ENCODE assay signal across 20 cellular contexts in genomic region chr15:70059476-70060213, GRCh38. TPM values are rescaled to one million over a fixed set of nuclear protein-coding genes. Genes with fewer than 3 reads are reported as not detected.
DNase-seq lines count a peak whose midpoint lies in the region; ATAC-seq, FAIRE-seq and TF ChIP-seq lines count a peak whose summit lies in the region.
"Had no signal": no experiment of that assay in that cellular context is flagged by ENCODE, and none has a peak within 500 bp of the region (broad histone marks: within the 10 kb centered on the region; RNA-seq: fewer than 3 reads in every experiment).

No MANE protein-coding gene starts in this region.

- dilution Hi-C loops in IMR-90 (cut with HindIII; ENCODE audit: low sequenced_read_pairs, unreplicated experiment) = no loop called here

- no peak overlapping the region for H4K91ac ChIP-seq in IMR-90 (ENCODE audit: insufficient read depth, low read depth, low read length)

- no peak for FAIRE-seq in H54 (lab: Jason Lieb, UNC)
- FAIRE-seq: A204.1, GM12891 had no signal

- in situ Hi-C loops in IMR-90 (cut with MboI; ENCODE audit: low sequenced_read_pairs) = no loop called here

- no peak overlapping the region for H3K14ac ChIP-seq in IMR-90 (replicated peaks; ENCODE audit: low read depth, low read length)

- H3K4me1 ChIP-seq in IMR-90 (ENCODE audit: control insufficient read depth, insufficient read depth, low read length) (peaks cover 11% of the 10 kb centered on the region; the same call in 1 of the 2 replicates), spleen (peaks cover 0 to 13% (median 0%) of the 10 kb centered on the region in 6 donors)

- no peaks in the 10 kb centered on the region for H3K4me1 Mint-ChIP-seq in activated T-cell treated with anti-CD3 and anti-CD28 coated beads, Interleukin-2, amount 50 U/mL, for 4 hours (ENCODE audit: low read depth)
- H3K4me1 Mint-ChIP-seq in effector memory CD8-positive, alpha-beta T cell (ENCODE audit: low read depth in 2 of 2) = peaks cover 1 to 11% of the 10 kb centered on the region in 2 donors
- H3K4me1 Mint-ChIP-seq: immature natural killer cell had no signal

- H2AK5ac ChIP-seq in IMR-90 (ENCODE audit: low read depth, low read length) = no peak overlapping the region

- no peaks in the 10 kb centered on the region for H3K27me3 ChIP-seq in IMR-90 (ENCODE audit: control insufficient read depth, insufficient read depth, low read length)
- no peaks in the 10 kb centered on the region for H3K27me3 ChIP-seq in spleen (replicated peaks in 1 of 7)

- no peak overlapping the region for H3K9ac ChIP-seq in IMR-90 (ENCODE audit: low read depth, low read length)

- ATAC-seq in activated T-cell treated with anti-CD3 and anti-CD28 coated beads, Interleukin-2, amount 50 U/mL, for 4 hours = no peak
- no peak for ATAC-seq in IMR-90 (ENCODE audit: low read depth)
- no peak for ATAC-seq in effector memory CD8-positive, alpha-beta T cell (replicated peaks)
- ATAC-seq: left ventricle myocardium superior had no signal

- no peak overlapping the region for H3K56ac ChIP-seq in IMR-90 (ENCODE audit: extremely low read depth, insufficient read depth, low read length)

- peaks cover 75% of the 10 kb centered on the region for H3K36me3 ChIP-seq in IMR-90 (ENCODE audit: control insufficient read depth, insufficient read depth, low read length)
- H3K36me3 ChIP-seq in spleen = peaks cover 9 to 100% (median 97%) of the 10 kb centered on the region in 6 donors

- WGBS in IMR-90 (ENCODE audit: extremely low coverage in 2 of 2, insufficient read length in 1 of 2), 2 experiments = 87% methylated on average over 6 of the region's 8 CpGs; no CpG with 5 or more reads in 1 of the 2 experiments
- 86 to 100% (median 94%) methylated on average over 8 of the region's 8 CpGs for WGBS in spleen, 5 donors

- TF ChIP-seq POLR2A in IMR-90 (IDR thresholded peaks at IDR 0.05; ENCODE audit: low read depth, low read length) = no peak
- no peak for TF ChIP-seq POLR2A in spleen (IDR thresholded peaks at IDR 0.05)
- no peak for TF ChIP-seq POLR2A in H54 (IDR thresholded peaks at IDR 0.05; ENCODE audit: low read depth, low read length)

- no peaks in the 10 kb centered on the region for H3K9me3 Mint-ChIP-seq in activated T-cell treated with anti-CD3 and anti-CD28 coated beads, Interleukin-2, amount 50 U/mL, for 4 hours
- no peaks in the 10 kb centered on the region for H3K9me3 Mint-ChIP-seq in effector memory CD8-positive, alpha-beta T cell
- H3K9me3 Mint-ChIP-seq: immature natural killer cell had no signal

- intact Hi-C loops in IMR-90 (cut with micrococcal nuclease) (no loop called here), spleen (cut with DNase I; ENCODE audit: low total_unique reads) (no loop called here)

- H3K27ac ChIP-seq in IMR-90 (ENCODE audit: insufficient read depth, low read length) (no peak overlapping the region), spleen (peak overlapping the region in 1 of 8 donors; percentile 22)
- H3K27ac ChIP-seq: prostate gland had no signal

- no peak overlapping the region for H2BK5ac ChIP-seq in IMR-90 (ENCODE audit: low read depth, low read length, poor library complexity, severe bottlenecking)

- DNase-seq in activated T-cell treated with anti-CD3 and anti-CD28 coated beads, Interleukin-2, amount 50 U/mL, for 1 hour = peak; percentile 6
- no peak for DNase-seq in activated T-cell treated with anti-CD3 and anti-CD28 coated beads, Interleukin-2, amount 50 U/mL, for 4 hours
- DNase-seq in IMR-90 = no peak
- no peak for DNase-seq in effector memory CD8-positive, alpha-beta T cell
- peak; percentile 59 for DNase-seq in spleen
- no peak for DNase-seq in H54 (ENCODE audit: insufficient read length, low spot score)
- no peak for DNase-seq in activated gamma-delta T cell treated with Interleukin-2 at 50 U/mL for 16 hours
- no peak for DNase-seq in medulla oblongata (ENCODE audit: extremely low spot score)
- DNase-seq: activated CD4-positive, alpha-beta T cell treated with anti-CD3 and anti-CD28 coated beads for 4 hours; foreskin fibroblast; immature natural killer cell; left ventricle myocardium superior; NCI-H1048; NCI-H2029; NCI-H226; NCI-H748 treated with DMSO at 0.1 percent for 48 hours; Right ventricle myocardium superior had no signal

- no peak overlapping the region for H3K4ac ChIP-seq in IMR-90 (ENCODE audit: low read depth, low read length)

- no peak for TF ChIP-seq RAD21 in IMR-90 (IDR thresholded peaks at IDR 0.05; ENCODE audit: low read length)

- peak overlapping the region; percentile 16 for H2AFZ ChIP-seq in IMR-90 (replicated peaks; ENCODE audit: low read length, poor library complexity)

- CTCF ChIA-PET in IMR-90 (lab: Yijun Ruan, JAX) = no interaction called here

- H3K27me3 Mint-ChIP-seq in activated T-cell treated with anti-CD3 and anti-CD28 coated beads, Interleukin-2, amount 50 U/mL, for 4 hours (ENCODE audit: low read depth) = no peaks in the 10 kb centered on the region
- no peaks in the 10 kb centered on the region for H3K27me3 Mint-ChIP-seq in effector memory CD8-positive, alpha-beta T cell

- no TSS peak for BruUV-seq in IMR-90 (replicated peaks; lab: Mats Ljungman, UMichigan)

- H2BK20ac ChIP-seq in IMR-90 (ENCODE audit: low read depth, low read length) = no peak overlapping the region

- POLR2A ChIA-PET in IMR-90 (lab: Charles Lee; ENCODE audit: unreplicated experiment) = no interaction called here

- H2BK120ac ChIP-seq in IMR-90 (ENCODE audit: low read depth, low read length) = no peak overlapping the region

- no peaks in the 10 kb centered on the region for H3K9me3 ChIP-seq in IMR-90 (ENCODE audit: control insufficient read depth, insufficient read depth, low read length)
- H3K9me3 ChIP-seq in spleen = no peaks in the 10 kb centered on the region
- H3K9me3 ChIP-seq: prostate gland had no signal

- H4K5ac ChIP-seq in IMR-90 (ENCODE audit: low read depth, low read length) = no peak overlapping the region

- no peak for TF ChIP-seq CTCF in IMR-90 (conservative IDR thresholded peaks at IDR 0.05; ENCODE audit: low read depth, low read length)
- TF ChIP-seq CTCF in spleen (IDR thresholded peaks at IDR 0.05 in 8 of 11, conservative IDR thresholded peaks at IDR 0.05 in 3 of 11) = no peak

- no peak overlapping the region for H3K4me3 ChIP-seq in IMR-90 (ENCODE audit: insufficient read depth, low read depth, low read length)
- H3K4me3 ChIP-seq in spleen = no peak overlapping the region
- H3K4me3 ChIP-seq: prostate gland had no signal

- no peak overlapping the region for H2AK9ac ChIP-seq in IMR-90 (replicated peaks; ENCODE audit: low read depth, low read length, poor library complexity)

- H3K79me1 ChIP-seq in IMR-90 (ENCODE audit: low read depth in 1 of 2, low read length in 2 of 2) = peaks cover 12 to 26% of the 10 kb centered on the region in 2 experiments

- H2BK15ac ChIP-seq in IMR-90 (ENCODE audit: low read depth, low read length) = no peak overlapping the region

- H4K20me1 ChIP-seq in IMR-90 (ENCODE audit: insufficient read depth, low read length) = peaks cover 47% of the 10 kb centered on the region

- H3K27ac Mint-ChIP-seq in effector memory CD8-positive, alpha-beta T cell = peak overlapping the region; percentile 53 to 72
- H3K27ac Mint-ChIP-seq: immature natural killer cell had no signal

- peaks cover 51% of the 10 kb centered on the region for H3K36me3 Mint-ChIP-seq in activated T-cell treated with anti-CD3 and anti-CD28 coated beads, Interleukin-2, amount 50 U/mL, for 4 hours (ENCODE audit: insufficient read depth)
- peaks cover 83% of the 10 kb centered on the region for H3K36me3 Mint-ChIP-seq in effector memory CD8-positive, alpha-beta T cell (ENCODE audit: insufficient read depth)

- no peak overlapping the region for H3K18ac ChIP-seq in IMR-90 (ENCODE audit: low read depth, low read length)

- no peak overlapping the region for H3K4me3 Mint-ChIP-seq in activated T-cell treated with anti-CD3 and anti-CD28 coated beads, Interleukin-2, amount 50 U/mL, for 4 hours
- H3K4me3 Mint-ChIP-seq in effector memory CD8-positive, alpha-beta T cell = no peak overlapping the region
- H3K4me3 Mint-ChIP-seq: immature natural killer cell had no signal

- H3K9me1 ChIP-seq in IMR-90 (ENCODE audit: insufficient read depth, low read length) = peaks cover 18% of the 10 kb centered on the region; the same call in 1 of the 2 replicates

- no peak overlapping the region for H4K8ac ChIP-seq in IMR-90 (ENCODE audit: low read depth in 2 of 2, low read length in 2 of 2)

- H3K4me2 ChIP-seq in IMR-90 (ENCODE audit: low read depth, low read length) = no peak overlapping the region

- H3K23ac ChIP-seq in IMR-90 (ENCODE audit: low read depth, low read length) = no peak overlapping the region

TF ChIP-seq in IMR-90, 13 proteins besides CTCF, POLR2A, EP300 and RAD21:
- TF ChIP-seq USF2 (IDR thresholded peaks at IDR 0.05; ENCODE audit: low read depth, low read length) (no peak), SMC3 (IDR thresholded peaks at IDR 0.05; ENCODE audit: low read depth, low read length) (no peak), RCOR1 (IDR thresholded peaks at IDR 0.05; ENCODE audit: insufficient replicate concordance, low read length) (no peak), BHLHE40 (IDR thresholded peaks at IDR 0.05; ENCODE audit: low read depth, low read length) (no peak), FOS (IDR thresholded peaks at IDR 0.05; ENCODE audit: low read depth, low read length) (no peak), RFX5 (IDR thresholded peaks at IDR 0.05; ENCODE audit: low read depth, low read length) (no peak), CEBPB (IDR thresholded peaks at IDR 0.05; ENCODE audit: low read depth, low read length) (no peak), MXI1 (IDR thresholded peaks at IDR 0.05; ENCODE audit: borderline replicate concordance, low read depth, low read length) (no peak), NFE2L2 (IDR thresholded peaks at IDR 0.05; ENCODE audit: low read depth, low read length) (no peak), CHD1 (IDR thresholded peaks at IDR 0.05; ENCODE audit: low read depth, low read length) (no peak)

RNA-seq across cellular contexts. Expression of gene TLE3, which starts 38.1 kb away (rescaled TPM):
- total RNA-seq in activated T-cell treated with anti-CD3 and anti-CD28 coated beads, Interleukin-2, amount 50 U/mL, for 4 hours = 100 to 1,000 TPM; 115 to 153 (median 139) TPM
- total RNA-seq in IMR-90 (2012; rRNA removed) = 5.6 and 6.5 TPM in 2 replicates
- polyA plus RNA-seq in IMR-90 (2012; rRNA removed) = 15.2 and 16.3 TPM in 2 replicates
- polyA plus RNA-seq in IMR-90 (2012; cell fraction: cytosol; rRNA removed) = 15.9 and 20.8 TPM in 2 replicates
- 43.1 and 63.1 TPM in 2 replicates for polyA plus RNA-seq in IMR-90 (2012; cell fraction: nucleus; rRNA removed; ENCODE audit: low replicate concordance)
- total RNA-seq in spleen = 100 to 1,000 TPM in 5 of 7 donors, 10 to 100 TPM in 2; 81.7 to 141 (median 121) TPM
- 10 to 100 TPM; 23.7 to 41.0 (median 29.2) TPM for polyA plus RNA-seq in spleen

Comparison
In these comparisons a context has a peak if more than half of its experiments do, and no peak if none do; other contexts are left out.
1. DNase-seq: peak in activated T-cell treated with anti-CD3 and anti-CD28 coated beads, Interleukin-2, amount 50 U/mL, for 1 hour (single experiment) and spleen (single experiment); none in activated T-cell treated with anti-CD3 and anti-CD28 coated beads, Interleukin-2, amount 50 U/mL, for 4 hours (single experiment), IMR-90 (single experiment), effector memory CD8-positive, alpha-beta T cell (0 of 3), H54 (single experiment), activated gamma-delta T cell treated with Interleukin-2 at 50 U/mL for 16 hours (single experiment) and medulla oblongata (single experiment).
2. RNA of gene TLE3, which starts 38.1 kb away (total RNA-seq): 115 to 153 TPM in activated T-cell treated with anti-CD3 and anti-CD28 coated beads, Interleukin-2, amount 50 U/mL, for 4 hours and 81.7 to 141 TPM in spleen; 5.6 to 6.5 TPM in IMR-90; every median in the first group is over 10 times any median in the second.